ENCODE assay signal across 20 cellular contexts in genomic region chr21:39104911-39105310, GRCh38.
DNase-seq lines count a peak whose midpoint lies in the region; ATAC-seq and TF ChIP-seq lines count a peak whose summit lies in the region.
"Had no signal": no experiment of that assay in that cellular context is flagged by ENCODE, and none has a peak within 500 bp of the region (broad histone marks: within the 10 kb centered on the region; RNA-seq: fewer than 3 reads in every experiment).

No MANE protein-coding gene starts in this region.

- no peaks in the 10 kb centered on the region for H3K27me3 ChIP-seq in right atrium auricular region
- H3K27me3 ChIP-seq in heart left ventricle = no peaks in the 10 kb centered on the region
- H3K27me3 ChIP-seq in esophagus squamous epithelium = no peaks in the 10 kb centered on the region
- H3K27me3 ChIP-seq in prostate gland (replicated peaks; ENCODE audit: insufficient read depth) = no peaks in the 10 kb centered on the region

- H3K9me3 ChIP-seq in right atrium auricular region = no peaks in the 10 kb centered on the region
- H3K9me3 ChIP-seq in heart left ventricle = no peaks in the 10 kb centered on the region
- H3K9me3 ChIP-seq in esophagus squamous epithelium = no peaks in the 10 kb centered on the region
- H3K9me3 ChIP-seq in prostate gland = no peaks in the 10 kb centered on the region

- TF ChIP-seq CTCF in right atrium auricular region (IDR thresholded peaks at IDR 0.05) (no peak), heart left ventricle (IDR thresholded peaks at IDR 0.05) (no peak), esophagus squamous epithelium (IDR thresholded peaks at IDR 0.05) (no peak), prostate gland (IDR thresholded peaks at IDR 0.05) (no peak), GM10248 (IDR thresholded peaks at IDR 0.05; ENCODE audit: control extremely low read depth, extremely low read depth, low read depth, missing control alignments) (no peak)

- 89 to 95% (median 90%) methylated on average over 4 of the region's 4 CpGs for WGBS in heart left ventricle, 4 donors
- WGBS in esophagus squamous epithelium, 2 donors = 81 to 91% methylated on average over 4 of the region's 4 CpGs
- WGBS in prostate gland = 80% methylated on average over 4 of the region's 4 CpGs

- intact Hi-C loops in heart left ventricle (cut with DNase I) (loop anchor here in 1 of 10 donors (2.0 kb wide), 1 partner anchor 20 kb away; no protein-coding TSS in a partner anchor), esophagus squamous epithelium (cut with DNase I) (no loop called here), prostate gland (cut with DNase I) (no loop called here)

- ATAC-seq in heart left ventricle = no peak
- ATAC-seq: CD8-positive, alpha-beta T cell; GM23338 had no signal

- peaks cover 0 to 12% of the 10 kb centered on the region in 2 donors for H3K4me1 ChIP-seq in right atrium auricular region
- peaks cover 0 to 23% (median 11%) of the 10 kb centered on the region in 12 donors for H3K4me1 ChIP-seq in heart left ventricle
- H3K4me1 ChIP-seq in esophagus squamous epithelium = peaks cover 5 to 20% (median 10%) of the 10 kb centered on the region in 3 donors
- H3K4me1 ChIP-seq in prostate gland (replicated peaks) = no peaks in the 10 kb centered on the region

- H3K36me3 ChIP-seq in right atrium auricular region = no peaks in the 10 kb centered on the region
- H3K36me3 ChIP-seq in heart left ventricle = no peaks in the 10 kb centered on the region
- no peaks in the 10 kb centered on the region for H3K36me3 ChIP-seq in esophagus squamous epithelium
- no peaks in the 10 kb centered on the region for H3K36me3 ChIP-seq in prostate gland

- DNase-seq in right atrium auricular region (ENCODE audit: low spot score) = no peak
- no peak for DNase-seq in heart left ventricle
- DNase-seq in esophagus squamous epithelium (lab: John Stamatoyannopoulos, UW) = no peak
- DNase-seq in prostate gland (ENCODE audit: low spot score) = no peak
- DNase-seq in activated CD4-positive, alpha-beta T cell treated with anti-CD3 and anti-CD28 coated beads, Interleukin-2, amount 50 U/mL, for 48 hours = no peak
- DNase-seq in activated CD4-positive, alpha-beta T cell treated with anti-CD3 and anti-CD28 coated beads for 4 hours = no peak
- no peak for DNase-seq in HT-29 (ENCODE audit: low spot score)
- no peak for DNase-seq in GM10248 (ENCODE audit: extremely low spot score)
- DNase-seq: ACHN; activated CD4-positive, alpha-beta T cell treated with anti-CD3 and anti-CD28 coated beads for 48 hours; activated CD8-positive, alpha-beta memory T cell treated with anti-CD3 and anti-CD28 coated beads, Interleukin-2, amount 50 U/mL, for 48 hours; activated gamma-delta T cell; amygdala; DMS53; NCI-H1930; occipital lobe; stimulated activated CD4-positive, alpha-beta T cell treated with anti-CD3 and anti-CD28 coated beads, Interleukin-4, amount 100 ng/mL, for 4 hours; substantia nigra had no signal

- POLR2A ChIA-PET in GM10248 (lab: Yijun Ruan, JAX) = no interaction called here

- no peak overlapping the region for H3K4me3 ChIP-seq in right atrium auricular region
- no peak overlapping the region for H3K4me3 ChIP-seq in heart left ventricle
- H3K4me3 ChIP-seq in esophagus squamous epithelium = no peak overlapping the region
- no peak overlapping the region for H3K4me3 ChIP-seq in prostate gland
- H3K4me3 ChIP-seq: GM23338 had no signal

- no peak for TF ChIP-seq POLR2A in heart left ventricle (IDR thresholded peaks at IDR 0.05)
- TF ChIP-seq POLR2A in esophagus squamous epithelium (IDR thresholded peaks at IDR 0.05) = no peak
- no peak for TF ChIP-seq POLR2A in prostate gland (IDR thresholded peaks at IDR 0.05)

- H3K27ac ChIP-seq in right atrium auricular region = peak overlapping the region; percentile 9 to 55
- H3K27ac ChIP-seq in heart left ventricle = peak overlapping the region in 4 of 12 donors; percentile 1 to 78 (median 42)
- peak overlapping the region in 3 of 4 donors; percentile 19 to 68 (median 64) for H3K27ac ChIP-seq in esophagus squamous epithelium
- H3K27ac ChIP-seq in prostate gland = peak overlapping the region; percentile 9 to 12

- CTCF ChIA-PET in GM10248 (lab: Yijun Ruan, JAX) = no interaction called here
